Comparison of ENCODE assay signal across 1 cellular context in genomic region chr16:4475880-4476790, GRCh38.
TF ChIP-seq lines count a peak whose summit lies in the region.

Gene HMOX2, plus strand, starts transcription at chr16:4476398. Its CDS starts 29,127 bp downstream, at chr16:4505525.

TF ChIP-seq in HepG2, 621 proteins besides CTCF, POLR2A, EP300 and RAD21 (continued from another document and continues in another):
- TF ChIP-seq CREB3 (CRISPR knock-in tag; IDR thresholded peaks at IDR 0.05) (no peak; the same call in 1 of the 2 replicates), CENPT (CRISPR knock-in tag; IDR thresholded peaks at IDR 0.05; ENCODE audit: low read depth) (no peak), SNRNP70 (IDR thresholded peaks at IDR 0.05; ENCODE audit: low read depth, low read length) (no peak), ZNF451 (CRISPR knock-in tag; IDR thresholded peaks at IDR 0.05) (peak; percentile 63; the same call in 1 of the 2 replicates), NAIF1 (CRISPR knock-in tag; IDR thresholded peaks at IDR 0.05; ENCODE audit: borderline replicate concordance) (no peak; the same call in 1 of the 2 replicates), ZBTB7A (CRISPR knock-in tag; IDR thresholded peaks at IDR 0.05) (0 out of 2 replicates have a peak, but pooled peaks have one; percentile 33), ZNF30 (CRISPR knock-in tag; IDR thresholded peaks at IDR 0.05) (no peak), POLR2AphosphoS2 (IDR thresholded peaks at IDR 0.05; ENCODE audit: low read depth, low read length) (no peak), IKZF4 (CRISPR knock-in tag; IDR thresholded peaks at IDR 0.05; ENCODE audit: borderline replicate concordance, low read depth, not compliant biosample characterization) (peak; percentile 88), ZNF563 (CRISPR knock-in tag; IDR thresholded peaks at IDR 0.05) (peak; percentile 69; the same call in 1 of the 2 replicates), NFIC (IDR thresholded peaks at IDR 0.05; ENCODE audit: low read length) (no peak), ZMYM3 (CRISPR knock-in tag; IDR thresholded peaks at IDR 0.05) (no peak), KDM5A (IDR thresholded peaks at IDR 0.05; ENCODE audit: borderline replicate concordance, low read length) (no peak), ZZZ3 (CRISPR knock-in tag; IDR thresholded peaks at IDR 0.05; ENCODE audit: borderline replicate concordance) (no peak), ZNF142 (CRISPR knock-in tag; IDR thresholded peaks at IDR 0.05) (peak; percentile 50; the same call in 1 of the 2 replicates), TFDP1 (CRISPR knock-in tag; IDR thresholded peaks at IDR 0.05; ENCODE audit: borderline replicate concordance) (peak; percentile 94), ZNF678 (CRISPR knock-in tag; IDR thresholded peaks at IDR 0.05) (peak; percentile 86), ZNF256 (CRISPR knock-in tag; conservative IDR thresholded peaks at IDR 0.05) (no peak; the same call in 1 of the 2 replicates), EED (CRISPR knock-in tag; IDR thresholded peaks at IDR 0.05) (no peak; the same call in 1 of the 2 replicates), SMC3 (IDR thresholded peaks at IDR 0.05; ENCODE audit: low read length) (no peak), MIER2 (CRISPR knock-in tag; IDR thresholded peaks at IDR 0.05) (peak; percentile 60; the same call in 1 of the 2 replicates), ZNF460 (CRISPR knock-in tag; IDR thresholded peaks at IDR 0.05; ENCODE audit: borderline replicate concordance) (no peak), ZNF431 (CRISPR knock-in tag; IDR thresholded peaks at IDR 0.05; ENCODE audit: borderline replicate concordance, low read depth) (peak; percentile 95), ZBTB46 (CRISPR knock-in tag; IDR thresholded peaks at IDR 0.05; ENCODE audit: borderline replicate concordance) (no peak), CENPX (CRISPR knock-in tag; IDR thresholded peaks at IDR 0.05) (no peak), ELF3 (CRISPR knock-in tag; IDR thresholded peaks at IDR 0.05) (peak; percentile 71; the same call in 1 of the 2 replicates), SP2 (CRISPR knock-in tag; IDR thresholded peaks at IDR 0.05) (no peak), ZNF629 (CRISPR knock-in tag; conservative IDR thresholded peaks at IDR 0.05) (0 out of 2 replicates have a peak, but pooled peaks have one; percentile 32), ZNF292 (CRISPR knock-in tag; IDR thresholded peaks at IDR 0.05; ENCODE audit: borderline replicate concordance, low read depth) (no peak), ZNF598 (CRISPR knock-in tag; IDR thresholded peaks at IDR 0.05; ENCODE audit: borderline replicate concordance) (no peak), RBM39 (IDR thresholded peaks at IDR 0.05; ENCODE audit: low read depth, low read length, poor library complexity, severe bottlenecking) (no peak), ZSCAN29 (CRISPR knock-in tag; conservative IDR thresholded peaks at IDR 0.05) (0 out of 2 replicates have a peak, but pooled peaks have one; percentile 26), ZBTB3 (CRISPR knock-in tag; IDR thresholded peaks at IDR 0.05; ENCODE audit: borderline replicate concordance, low read depth) (no peak), DDIT3 (CRISPR knock-in tag; IDR thresholded peaks at IDR 0.05) (no peak), CEBPG (CRISPR knock-in tag; IDR thresholded peaks at IDR 0.05) (peak; percentile 37), ASH2L (IDR thresholded peaks at IDR 0.05; ENCODE audit: insufficient read length, low read depth, low read length) (peak; percentile 7), ATAD3A (CRISPR knock-in tag; IDR thresholded peaks at IDR 0.05) (no peak), POLR2AphosphoS5 (IDR thresholded peaks at IDR 0.05; ENCODE audit: low read depth, low read length) (peak; percentile 93), RBM22 (optimal IDR thresholded peaks at IDR 0.05; ENCODE audit: low read length) (no peak), ZNF343 (CRISPR knock-in tag; IDR thresholded peaks at IDR 0.05) (peak; percentile 46; the same call in 1 of the 2 replicates), NFRKB (IDR thresholded peaks at IDR 0.05) (no peak), FOSL2 (CRISPR knock-in tag; IDR thresholded peaks at IDR 0.05) (no peak), MLXIP (CRISPR knock-in tag; IDR thresholded peaks at IDR 0.05; ENCODE audit: borderline replicate concordance) (no peak), NPAS2 (CRISPR knock-in tag; IDR thresholded peaks at IDR 0.05; ENCODE audit: borderline replicate concordance) (no peak), AKAP8 (CRISPR knock-in tag; IDR thresholded peaks at IDR 0.05) (peak; percentile 92), RNF2 (conservative IDR thresholded peaks at IDR 0.05; ENCODE audit: low read depth) (peak; percentile 26; the same call in 1 of the 2 replicates), STAG1 (CRISPR knock-in tag; IDR thresholded peaks at IDR 0.05) (no peak; the same call in 1 of the 2 replicates), ZNF10 (CRISPR knock-in tag; IDR thresholded peaks at IDR 0.05; ENCODE audit: borderline replicate concordance, low read depth) (no peak)
- TF ChIP-seq, protein P1, sequence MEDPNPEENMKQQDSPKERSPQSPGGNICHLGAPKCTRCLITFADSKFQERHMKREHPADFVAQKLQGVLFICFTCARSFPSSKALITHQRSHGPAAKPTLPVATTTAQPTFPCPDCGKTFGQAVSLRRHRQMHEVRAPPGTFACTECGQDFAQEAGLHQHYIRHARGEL (CRISPR knock-in tag; IDR thresholded peaks at IDR 0.05), result no peak
- TF ChIP-seq, protein P2, sequence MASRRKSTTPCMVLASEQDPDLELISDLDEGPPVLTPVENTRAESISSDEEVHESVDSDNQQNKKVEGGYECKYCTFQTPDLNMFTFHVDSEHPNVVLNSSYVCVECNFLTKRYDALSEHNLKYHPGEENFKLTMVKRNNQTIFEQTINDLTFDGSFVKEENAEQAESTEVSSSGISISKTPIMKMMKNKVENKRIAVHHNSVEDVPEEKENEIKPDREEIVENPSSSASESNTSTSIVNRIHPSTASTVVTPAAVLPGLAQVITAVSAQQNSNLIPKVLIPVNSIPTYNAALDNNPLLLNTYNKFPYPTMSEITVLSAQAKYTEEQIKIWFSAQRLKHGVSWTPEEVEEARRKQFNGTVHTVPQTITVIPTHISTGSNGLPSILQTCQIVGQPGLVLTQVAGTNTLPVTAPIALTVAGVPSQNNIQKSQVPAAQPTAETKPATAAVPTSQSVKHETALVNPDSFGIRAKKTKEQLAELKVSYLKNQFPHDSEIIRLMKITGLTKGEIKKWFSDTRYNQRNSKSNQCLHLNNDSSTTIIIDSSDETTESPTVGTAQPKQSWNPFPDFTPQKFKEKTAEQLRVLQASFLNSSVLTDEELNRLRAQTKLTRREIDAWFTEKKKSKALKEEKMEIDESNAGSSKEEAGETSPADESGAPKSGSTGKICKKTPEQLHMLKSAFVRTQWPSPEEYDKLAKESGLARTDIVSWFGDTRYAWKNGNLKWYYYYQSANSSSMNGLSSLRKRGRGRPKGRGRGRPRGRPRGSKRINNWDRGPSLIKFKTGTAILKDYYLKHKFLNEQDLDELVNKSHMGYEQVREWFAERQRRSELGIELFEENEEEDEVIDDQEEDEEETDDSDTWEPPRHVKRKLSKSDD (CRISPR knock-in tag; IDR thresholded peaks at IDR 0.05; ENCODE audit: low read depth), result 0 out of 2 replicates have a peak, but pooled peaks have one; percentile 34
- TF ChIP-seq, protein P3, sequence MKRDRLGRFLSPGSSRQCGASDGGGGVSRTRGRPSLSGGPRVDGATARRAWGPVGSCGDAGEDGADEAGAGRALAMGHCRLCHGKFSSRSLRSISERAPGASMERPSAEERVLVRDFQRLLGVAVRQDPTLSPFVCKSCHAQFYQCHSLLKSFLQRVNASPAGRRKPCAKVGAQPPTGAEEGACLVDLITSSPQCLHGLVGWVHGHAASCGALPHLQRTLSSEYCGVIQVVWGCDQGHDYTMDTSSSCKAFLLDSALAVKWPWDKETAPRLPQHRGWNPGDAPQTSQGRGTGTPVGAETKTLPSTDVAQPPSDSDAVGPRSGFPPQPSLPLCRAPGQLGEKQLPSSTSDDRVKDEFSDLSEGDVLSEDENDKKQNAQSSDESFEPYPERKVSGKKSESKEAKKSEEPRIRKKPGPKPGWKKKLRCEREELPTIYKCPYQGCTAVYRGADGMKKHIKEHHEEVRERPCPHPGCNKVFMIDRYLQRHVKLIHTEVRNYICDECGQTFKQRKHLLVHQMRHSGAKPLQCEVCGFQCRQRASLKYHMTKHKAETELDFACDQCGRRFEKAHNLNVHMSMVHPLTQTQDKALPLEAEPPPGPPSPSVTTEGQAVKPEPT (CRISPR knock-in tag; IDR thresholded peaks at IDR 0.05; ENCODE audit: low read depth), result no peak
